In genomic region chr18:45722899-45723298, GRCh38 we compare ENCODE assay signal across 1 cellular context.
TF ChIP-seq lines count a peak whose summit lies in the region.

No MANE protein-coding gene starts in this region.

TF ChIP-seq in SK-N-SH treated with all-trans-retinoic acid at 6 μM for 48 hours, 23 proteins besides CTCF, POLR2A, EP300 and RAD21 (continued from another document):
- TF ChIP-seq ZFP30 (CRISPR knock-in tag; IDR thresholded peaks at IDR 0.05) (no peak), TOX (CRISPR knock-in tag; IDR thresholded peaks at IDR 0.05; ENCODE audit: borderline replicate concordance) (no peak)
TF ChIP-seq in SK-N-SH treated with all-trans-retinoic acid at 6 μM for 48 hours: peak in this region for 0.
